Comparison of ENCODE assay signal across 9 cellular contexts in genomic region chr20:30284533-30284932, GRCh38.
DNase-seq lines count a peak whose midpoint lies in the region; ATAC-seq and TF ChIP-seq lines count a peak whose summit lies in the region.
"Had no signal": no experiment of that assay in that cellular context is flagged by ENCODE, and none has a peak within 500 bp of the region (broad histone marks: within the 10 kb centered on the region; RNA-seq: fewer than 3 reads in every experiment).

No MANE protein-coding gene starts in this region.

- BruUV-seq in OCI-LY7 (replicated peaks; lab: Mats Ljungman, UMichigan), result no TSS peak

- H3K4me2 ChIP-seq in DND-41 (ENCODE audit: insufficient read depth, low read length), result peak overlapping the region; percentile 93
- H3K4me2 ChIP-seq in OCI-LY7 (ENCODE audit: low read length), result 0 out of 2 replicates have a peak overlapping the region, but pooled peaks have one; percentile 14

- CTCF ChIA-PET in OCI-LY7 (lab: Charles Lee; ENCODE audit: unreplicated experiment), result no interaction called here

- peak overlapping the region; percentile 89 for H3K9ac ChIP-seq in DND-41 (ENCODE audit: low read depth, low read length)

- H2AFZ ChIP-seq in DND-41 (ENCODE audit: low read depth, low read length), result peak overlapping the region; percentile 91
- peak overlapping the region; percentile 44; the same call in 1 of the 2 replicates for H2AFZ ChIP-seq in OCI-LY7 (ENCODE audit: low read length)

- POLR2A ChIA-PET in OCI-LY7 (lab: Charles Lee), result no interaction called here

- peak overlapping the region; percentile 92 for H3K27ac ChIP-seq in DND-41 (ENCODE audit: low read length)
- no peak overlapping the region for H3K27ac ChIP-seq in OCI-LY7 (ENCODE audit: low read depth, low read length, poor library complexity, severe bottlenecking)

- H3K4me1 ChIP-seq in DND-41 (ENCODE audit: insufficient read depth, low read length) (peaks cover 54% of the 10 kb centered on the region), OCI-LY7 (ENCODE audit: insufficient read depth, low read length, poor library complexity, severe bottlenecking) (no peaks in the 10 kb centered on the region)

- DNase-seq in DND-41 (peak; percentile 63), OCI-LY7 (ENCODE audit: low spot score) (no peak), epithelial cell of proximal tubule (ENCODE audit: low read depth) (no peak), renal cortical epithelial cell (ENCODE audit: low read depth) (peak; percentile 8), putamen (ENCODE audit: low spot score) (no peak), NCI-H146 treated with DMSO at 0.1 percent for 48 hours (lab: John Stamatoyannopoulos, UW; ENCODE audit: unreplicated experiment) (no peak), NCI-H1092 (lab: John Stamatoyannopoulos, UW) (no peak)
- no peak for DNase-seq in NK-92 treated with Interleukin-12 subunit alpha and Interleukin-12 subunit beta, amount 100 ng/mL, for 24 hours (lab: John Stamatoyannopoulos, UW)
- DNase-seq: NCI-H510A had no signal

- no peaks in the 10 kb centered on the region for H4K20me1 ChIP-seq in DND-41 (ENCODE audit: insufficient read depth, low read length)
- H4K20me1 ChIP-seq in OCI-LY7 (ENCODE audit: insufficient read depth, low read length), result no peaks in the 10 kb centered on the region

- H3K79me2 ChIP-seq in DND-41 (ENCODE audit: insufficient read depth, low read length), result peaks cover 50% of the 10 kb centered on the region
- no peaks in the 10 kb centered on the region for H3K79me2 ChIP-seq in OCI-LY7 (ENCODE audit: insufficient read depth, low read depth, low read length)

- no peaks in the 10 kb centered on the region for H3K27me3 ChIP-seq in DND-41 (ENCODE audit: insufficient read depth, low read length, poor library complexity)

- H3K9me3 ChIP-seq in DND-41 (ENCODE audit: insufficient read depth, low read length, severe bottlenecking) (no peaks in the 10 kb centered on the region), OCI-LY7 (ENCODE audit: low read length) (no peaks in the 10 kb centered on the region)

- ATAC-seq in DND-41 (ENCODE audit: insufficient read depth, low read depth), result peak; percentile 53

- H3K36me3 ChIP-seq in DND-41 (ENCODE audit: insufficient read depth, low read length) (peaks cover 11% of the 10 kb centered on the region), OCI-LY7 (ENCODE audit: insufficient read depth, low read length) (no peaks in the 10 kb centered on the region)

- intact Hi-C loops in OCI-LY7 (cut with micrococcal nuclease; ENCODE audit: unreplicated experiment), result no loop called here

- H3K4me3 ChIP-seq in DND-41 (ENCODE audit: low read depth in 1 of 2, low read length in 2 of 2) (peak overlapping the region; percentile 56 to 93), OCI-LY7 (ENCODE audit: low read depth, low read length, poor library complexity, severe bottlenecking) (no peak overlapping the region), epithelial cell of proximal tubule (ENCODE audit: low read depth, low read length) (peak overlapping the region; percentile 68)

- TF ChIP-seq CTCF in DND-41 (IDR thresholded peaks at IDR 0.05; ENCODE audit: borderline replicate concordance, extremely low read depth, low read length, poor library complexity, severe bottlenecking) (no peak), OCI-LY7 (conservative IDR thresholded peaks at IDR 0.05; ENCODE audit: low read length) (no peak), epithelial cell of proximal tubule (conservative IDR thresholded peaks at IDR 0.05; ENCODE audit: low read depth, low read length) (no peak)

- no peaks in the 10 kb centered on the region for H3K9me2 ChIP-seq in OCI-LY7 (ENCODE audit: insufficient read depth, low read length)

Comparison
In these comparisons a context has a peak if more than half of its experiments do, and no peak if none do; other contexts are left out.
1. DNase-seq: peak in DND-41 (single experiment) and renal cortical epithelial cell (single experiment); none in OCI-LY7 (single experiment), epithelial cell of proximal tubule (single experiment), putamen (single experiment), NCI-H146 treated with DMSO at 0.1 percent for 48 hours (single experiment), NCI-H1092 (single experiment) and NK-92 treated with Interleukin-12 subunit alpha and Interleukin-12 subunit beta, amount 100 ng/mL, for 24 hours (single experiment).